ENCODE assay signal across 1 cellular context in genomic region chr10:49081532-49082275, GRCh38.
A peak's percentile ranks its signal among the peaks of the same experiment; 100 is the strongest.
TF ChIP-seq lines count a peak whose summit lies in the region.

No MANE protein-coding gene starts in this region.

TF ChIP-seq in K562, 482 proteins besides CTCF, POLR2A, EP300 and RAD21 (continued from another document):
- TF ChIP-seq ZBTB33 (CRISPR knock-in tag; IDR thresholded peaks at IDR 0.05): peak; percentile 52; the same call in 1 of the 2 replicates
